In the genomic region with DNA sequence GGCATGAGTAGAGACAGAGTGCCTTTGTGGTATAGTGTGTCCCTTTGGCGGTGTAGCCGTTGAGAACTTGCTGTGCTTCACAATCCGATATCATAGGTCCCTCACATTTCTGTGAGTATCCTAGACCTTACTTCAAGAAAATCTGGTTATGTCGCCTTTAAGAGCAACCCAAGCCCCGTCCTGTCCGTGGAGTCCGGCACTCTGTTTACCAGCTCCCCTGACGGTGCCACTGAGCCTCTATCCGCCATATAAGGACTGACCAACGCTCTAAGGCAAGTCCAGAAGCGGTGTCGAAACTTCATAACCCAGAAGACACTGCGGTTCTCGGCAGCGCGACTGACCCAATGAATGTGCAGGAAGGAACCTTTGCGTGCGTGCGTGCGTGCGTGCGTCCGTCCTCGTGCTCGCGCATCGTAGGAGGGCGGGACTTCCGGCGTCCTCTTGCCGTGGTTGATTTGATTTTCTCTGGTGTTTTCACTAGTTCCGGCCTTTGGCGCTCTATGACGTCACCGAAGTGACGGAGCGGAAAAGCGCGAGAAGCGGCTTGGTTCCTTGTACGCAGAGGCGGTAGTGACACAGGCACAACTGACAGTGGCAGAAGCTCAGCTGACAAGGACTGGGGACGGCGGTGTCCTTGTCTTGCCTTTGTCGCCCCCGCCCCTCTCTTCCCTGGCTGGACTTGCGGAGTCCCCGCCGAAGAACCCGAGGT, we compare ENCODE assay signal across 8 cellular contexts. TPM values are rescaled to one million over a fixed set of nuclear protein-coding genes. Genes with fewer than 3 reads are reported as not detected.
A peak's percentile ranks its signal among the peaks of the same experiment; 100 is the strongest.
DNase-seq lines count a peak whose midpoint lies in the region; ATAC-seq and TF ChIP-seq lines count a peak whose summit lies in the region.

A gene (plus strand): TSS at position 555 of the 709 bp plus-strand sequence. CDS start 1,283 bp downstream, outside the sequence.
A gene (plus strand): TSS at position 555 of the 709 bp plus-strand sequence. CDS start 5,005 bp downstream, outside the sequence.

- peak; percentile 99 for ATAC-seq in gastroesophageal sphincter

- TF ChIP-seq POLR2A in NB4 (IDR thresholded peaks at IDR 0.05; ENCODE audit: extremely low read depth, insufficient read length) (peak; percentile 45), gastroesophageal sphincter (IDR thresholded peaks at IDR 0.05) (peak; percentile 39 to 56)

- H3K27me3 ChIP-seq in gastroesophageal sphincter (no peaks in the 10 kb centered on the region), neuronal stem cell (ENCODE audit: control insufficient read depth in 3 of 3, insufficient read depth in 3 of 3, low read depth in 1 of 3, low read length in 3 of 3) (no peaks in the 10 kb centered on the region), subcutaneous abdominal adipose tissue (ENCODE audit: control insufficient read depth in 5 of 5, insufficient read depth in 4 of 5, low read length in 5 of 5) (no peaks in the 10 kb centered on the region)

- peaks cover 6% of the 10 kb centered on the region for H3K9me3 Mint-ChIP-seq in HFFc6

- DNase-seq in GM04504 (ENCODE audit: low read depth) (peak; percentile 99), HFFc6 (peak; percentile 100), NB4 (ENCODE audit: low read depth) (peak; percentile 98), SK-N-DZ (ENCODE audit: low spot score) (peak; percentile 98), neuronal stem cell (ENCODE audit: low spot score) (peak; percentile 99)
- DNase-seq in activated naive CD4-positive, alpha-beta T cell treated with anti-CD3 and anti-CD28 coated beads, Interleukin-2, amount 50 U/mL, for 16 hours = peak; percentile 98

- TF ChIP-seq EP300 in gastroesophageal sphincter (IDR thresholded peaks at IDR 0.05) = no peak

- peaks cover 17% of the 10 kb centered on the region for H3K4me1 Mint-ChIP-seq in HFFc6 (ENCODE audit: low read depth)

- H3K14ac ChIP-seq in neuronal stem cell (ENCODE audit: low read length) = peak within 1 kb of the TSS; percentile 56

- H2AK5ac ChIP-seq in neuronal stem cell (ENCODE audit: low read depth, low read length) = peak within 1 kb of the TSS; percentile 46

- H3K4me3 Mint-ChIP-seq in HFFc6 = peak within 1 kb of the TSS; percentile 97

- H2BK15ac ChIP-seq in neuronal stem cell (ENCODE audit: low read length) = peak within 1 kb of the TSS; percentile 49

- peak within 1 kb of the TSS; percentile 74 for H2AFZ ChIP-seq in neuronal stem cell (ENCODE audit: low read length)

- H3K23ac ChIP-seq in neuronal stem cell (ENCODE audit: low read depth, low read length, poor library complexity) = no peak within 1 kb of the TSS

- 0 to 4% methylated on average over 10 to 11 of the region's 50 CpGs for WGBS in gastroesophageal sphincter (ENCODE audit: low coverage in 1 of 2), 2 donors
- WGBS in neuronal stem cell (ENCODE audit: extremely low coverage in 2 of 2, insufficient read length in 2 of 2, insufficient replicate concordance in 1 of 2), 2 donors = no CpG with 5 or more reads among the region's 50 CpGs

- H3K27ac Mint-ChIP-seq in HFFc6 = peak within 1 kb of the TSS; percentile 95

- peak within 1 kb of the TSS; percentile 89 for H3K4me2 ChIP-seq in neuronal stem cell (ENCODE audit: insufficient read depth, low read length, poor library complexity, severe bottlenecking)

- H3K36me3 Mint-ChIP-seq in HFFc6 (ENCODE audit: low read depth) = peaks cover 29% of the 10 kb centered on the region

- peaks cover 4% of the 10 kb centered on the region for H3K79me1 ChIP-seq in neuronal stem cell (ENCODE audit: low read depth, low read length)

- H3K27ac ChIP-seq in gastroesophageal sphincter = peak within 1 kb of the TSS; percentile 87 to 97 (median 96)
- peak within 1 kb of the TSS; percentile 13 for H3K27ac ChIP-seq in neuronal stem cell (replicated peaks; ENCODE audit: low read length)
- H3K27ac ChIP-seq in subcutaneous abdominal adipose tissue (ENCODE audit: low read depth, low read length) = peak within 1 kb of the TSS; percentile 57

- no peak within 1 kb of the TSS for H2BK120ac ChIP-seq in neuronal stem cell (ENCODE audit: low read depth, low read length)

- no peak within 1 kb of the TSS for H4K8ac ChIP-seq in neuronal stem cell (ENCODE audit: low read depth, low read length)

- no peaks in the 10 kb centered on the region for H3K27me3 Mint-ChIP-seq in HFFc6 (ENCODE audit: insufficient read depth)

- peak within 1 kb of the TSS; percentile 66 for H2BK5ac ChIP-seq in neuronal stem cell (ENCODE audit: low read length)

- peak within 1 kb of the TSS; percentile 84 for H3K18ac ChIP-seq in neuronal stem cell (ENCODE audit: low read length)

- no peak within 1 kb of the TSS for H2BK12ac ChIP-seq in neuronal stem cell (ENCODE audit: low read length)

- H3K9ac ChIP-seq in neuronal stem cell (ENCODE audit: low read depth, low read length, poor library complexity) (peak within 1 kb of the TSS; percentile 70), subcutaneous abdominal adipose tissue (ENCODE audit: low read length in 5 of 5) (peak within 1 kb of the TSS; percentile 48 to 86 (median 82))

- H3K4me3 ChIP-seq in NB4 (ENCODE audit: low read depth, low read length) (peak within 1 kb of the TSS; percentile 82), gastroesophageal sphincter (peak within 1 kb of the TSS; percentile 59 to 89), neuronal stem cell (ENCODE audit: low read length in 2 of 2) (peak within 1 kb of the TSS; percentile 68 to 90), subcutaneous abdominal adipose tissue (ENCODE audit: low read depth in 1 of 5, low read length in 5 of 5) (peak within 1 kb of the TSS; percentile 77 to 95 (median 87))

- no peak within 1 kb of the TSS for H4K91ac ChIP-seq in neuronal stem cell (ENCODE audit: low read depth, low read length, poor library complexity)

- peaks cover 0 to 31% of the 10 kb centered on the region in 2 donors for H3K36me3 ChIP-seq in gastroesophageal sphincter
- H3K36me3 ChIP-seq in neuronal stem cell (replicated peaks in 1 of 2; ENCODE audit: control insufficient read depth in 2 of 2, insufficient read depth in 2 of 2, low read length in 2 of 2) = peaks cover 8 to 20% of the 10 kb centered on the region in 2 donors
- H3K36me3 ChIP-seq in subcutaneous abdominal adipose tissue (ENCODE audit: control insufficient read depth in 5 of 5, insufficient read depth in 5 of 5, low read length in 5 of 5) = peaks cover 5 to 10% (median 7%) of the 10 kb centered on the region in 5 donors

- no peak within 1 kb of the TSS for H3K4ac ChIP-seq in neuronal stem cell (ENCODE audit: low read length)

- TF ChIP-seq CTCF in HFFc6 (IDR thresholded peaks at IDR 0.05) (no peak), NB4 (IDR thresholded peaks at IDR 0.05; ENCODE audit: low read depth, low read length) (no peak), gastroesophageal sphincter (IDR thresholded peaks at IDR 0.05) (no peak)

- H3K4me1 ChIP-seq in gastroesophageal sphincter (peaks cover 0 to 20% (median 7%) of the 10 kb centered on the region in 3 donors), neuronal stem cell (ENCODE audit: control insufficient read depth in 2 of 2, insufficient read depth in 1 of 2, low read depth in 1 of 2, low read length in 2 of 2) (peaks cover 0 to 4% of the 10 kb centered on the region in 2 donors), subcutaneous abdominal adipose tissue (ENCODE audit: control insufficient read depth in 5 of 5, insufficient read depth in 5 of 5, low read length in 5 of 5) (peaks cover 0 to 17% (median 16%) of the 10 kb centered on the region in 5 donors)

- peaks cover 0 to 40% (median 0%) of the 10 kb centered on the region in 3 donors for H3K9me3 ChIP-seq in gastroesophageal sphincter
- no peaks in the 10 kb centered on the region for H3K9me3 ChIP-seq in neuronal stem cell (replicated peaks in 1 of 2; ENCODE audit: control insufficient read depth in 2 of 2, insufficient read depth in 1 of 2, low read depth in 1 of 2, low read length in 2 of 2)
- peaks cover 3 to 16% (median 6%) of the 10 kb centered on the region in 5 donors for H3K9me3 ChIP-seq in subcutaneous abdominal adipose tissue (ENCODE audit: control insufficient read depth in 5 of 5, low read length in 5 of 5)

RNA-seq across cellular contexts. Expression of the first gene that starts in this region (rescaled TPM):
- 1 to 10 TPM; 7.3 to 8.5 (median 8.2) TPM for total RNA-seq in HFFc6 (2021; fragmentation: NEBNext Ultra II Directional; extraction: Animal tissue kit (Norgen Biotek cat#: 25700))
- polyA plus RNA-seq in SK-N-DZ (2014; cell fraction: cytosol; rRNA removed) = 19.5 and 22.0 TPM in 2 replicates
- polyA plus RNA-seq in SK-N-DZ (2014; cell fraction: nucleus; rRNA removed) = 7.1 and 9.3 TPM in 2 replicates
- total RNA-seq in gastroesophageal sphincter = 10 to 100 TPM in 3 of 4 donors, 1 to 10 TPM in 1; 9.0 to 17.0 (median 13.2) TPM
- 19.7 TPM for polyA plus RNA-seq in neuronal stem cell (2013, experiment 1 of 2)
- polyA plus RNA-seq in neuronal stem cell (2013, experiment 2 of 2) = 19.5 TPM

RNA-seq across cellular contexts. Expression of the second gene that starts in this region (rescaled TPM):
- total RNA-seq in HFFc6 (2021; fragmentation: NEBNext Ultra II Directional; extraction: Animal tissue kit (Norgen Biotek cat#: 25700)) = 1 to 10 TPM; 1.5 to 2.9 (median 1.7) TPM
- polyA plus RNA-seq in SK-N-DZ (2014; cell fraction: cytosol; rRNA removed) = 7.0 and 7.6 TPM in 2 replicates
- polyA plus RNA-seq in SK-N-DZ (2014; cell fraction: nucleus; rRNA removed) = 3.2 and 4.7 TPM in 2 replicates
- 1 to 10 TPM; 1.0 to 4.8 (median 2.0) TPM for total RNA-seq in gastroesophageal sphincter
- polyA plus RNA-seq in neuronal stem cell (2013, experiment 1 of 2) = 0.60 TPM
- polyA plus RNA-seq in neuronal stem cell (2013, experiment 2 of 2) = 0.87 TPM

Comparison
In these comparisons a context has a peak if more than half of its experiments do, and no peak if none do; other contexts are left out.
1. Peak in every context shown above with its lines: DNase-seq, ATAC-seq, H3K4me3 ChIP-seq and H3K27ac ChIP-seq.
2. H3K27ac ChIP-seq: peak in every context shown above with its lines; median percentile 96 in gastroesophageal sphincter; 57 in subcutaneous abdominal adipose tissue; 13 in neuronal stem cell.